ENCODE assay signal across 10 cellular contexts in genomic region chr2:74577448-74577847, GRCh38. TPM values are rescaled to one million over a fixed set of nuclear protein-coding genes. Genes with fewer than 3 reads are reported as not detected.
DNase-seq lines count a peak whose midpoint lies in the region; ATAC-seq, FAIRE-seq and TF ChIP-seq lines count a peak whose summit lies in the region.
"Had no signal": no experiment of that assay in that cellular context is flagged by ENCODE, and none has a peak within 500 bp of the region (broad histone marks: within the 10 kb centered on the region; RNA-seq: fewer than 3 reads in every experiment).

No MANE protein-coding gene starts in this region.

- H3K9me3 ChIP-seq in CD4-positive, alpha-beta memory T cell (ENCODE audit: control insufficient read depth in 1 of 2, low read length in 2 of 2), result no peaks in the 10 kb centered on the region

- POLR2A ChIA-PET in CD4-positive, alpha-beta memory T cell (lab: Charles Lee; ENCODE audit: partially characterized antibody), result no interaction called here

- H3K4me3 Mint-ChIP-seq in HFFc6, result 0 out of 2 replicates have a peak overlapping the region, but pooled peaks have one; percentile 8
- no peak overlapping the region for H3K4me3 Mint-ChIP-seq in T-helper 1 cell treated with Interleukin-12 subunit alpha and Interleukin-12 subunit beta and Interleukin-4 antibody, amounts not matched to agents 30 μg/mL and 1 μg/mL, for 36 hours
- H3K4me3 Mint-ChIP-seq in memory B cell, result no peak overlapping the region
- no peak overlapping the region for H3K4me3 Mint-ChIP-seq in CD4-positive, alpha-beta memory T cell

- no peak overlapping the region for H3K27ac ChIP-seq in CD4-positive, alpha-beta memory T cell (ENCODE audit: low read depth, low read length)

- FAIRE-seq in GM12891 (lab: Jason Lieb, UNC), result peak; percentile 47
- FAIRE-seq: kidney had no signal

- no peaks in the 10 kb centered on the region for H3K9me3 Mint-ChIP-seq in HFFc6
- no peaks in the 10 kb centered on the region for H3K9me3 Mint-ChIP-seq in T-helper 1 cell treated with Interleukin-12 subunit alpha and Interleukin-12 subunit beta and Interleukin-4 antibody, amounts not matched to agents 30 μg/mL and 1 μg/mL, for 36 hours
- H3K9me3 Mint-ChIP-seq in memory B cell, result peaks cover 2% of the 10 kb centered on the region
- H3K9me3 Mint-ChIP-seq in CD4-positive, alpha-beta memory T cell, result peaks cover 0 to 4% (median 0%) of the 10 kb centered on the region in 8 donors

- TF ChIP-seq POLR2A in GM12891 (IDR thresholded peaks at IDR 0.05; ENCODE audit: low read depth, low read length), result no peak

- H3K36me3 Mint-ChIP-seq in HFFc6 (ENCODE audit: low read depth), result no peaks in the 10 kb centered on the region
- H3K36me3 Mint-ChIP-seq in T-helper 1 cell treated with Interleukin-12 subunit alpha and Interleukin-12 subunit beta and Interleukin-4 antibody, amounts not matched to agents 30 μg/mL and 1 μg/mL, for 36 hours (ENCODE audit: low read depth), result peaks cover 6% of the 10 kb centered on the region
- H3K36me3 Mint-ChIP-seq in memory B cell, result no peaks in the 10 kb centered on the region
- no peaks in the 10 kb centered on the region for H3K36me3 Mint-ChIP-seq in CD4-positive, alpha-beta memory T cell

- H3K4me1 ChIP-seq in CD4-positive, alpha-beta memory T cell (ENCODE audit: insufficient read depth, low read length), result peaks cover 15% of the 10 kb centered on the region

- H3K27me3 ChIP-seq in CD4-positive, alpha-beta memory T cell (ENCODE audit: insufficient read depth, low read length), result no peaks in the 10 kb centered on the region

- no peak for TF ChIP-seq CTCF in HFFc6 (IDR thresholded peaks at IDR 0.05)

- no peaks in the 10 kb centered on the region for H3K36me3 ChIP-seq in CD4-positive, alpha-beta memory T cell (ENCODE audit: insufficient read depth, low read length)

- CTCF ChIA-PET in CD4-positive, alpha-beta memory T cell (lab: Charles Lee; ENCODE audit: partially characterized antibody), result interaction anchor here (1.3 to 4.0 kb wide), 3 partner anchors 8 to 95 kb away, joined by 5 to 26 read pairs (median 5); partner anchors contain the start of genes CCDC142 and TTC31

- H3K4me3 ChIP-seq in CD4-positive, alpha-beta memory T cell (ENCODE audit: low read length in 2 of 2), result no peak overlapping the region

- no peak for DNase-seq in GM12891 (ENCODE audit: insufficient read length, low spot score)
- no peak for DNase-seq in HFFc6
- no peak for DNase-seq in memory B cell (ENCODE audit: low spot score in 2 of 2)
- no peak for DNase-seq in CD4-positive, alpha-beta memory T cell
- no peak for DNase-seq in NCI-H187 treated with DMSO at 0.1 percent for 48 hours (lab: John Stamatoyannopoulos, UW)
- DNase-seq in superior temporal gyrus (ENCODE audit: extremely low spot score), result no peak
- DNase-seq: kidney, NCI-H1930 had no signal

- ATAC-seq in memory B cell (ENCODE audit: low read depth) (peak; percentile 22), HG02571 (IDR thresholded peaks at IDR 0.05; ENCODE audit: unreplicated experiment) (no peak)

- peak overlapping the region; percentile 94 for H3K27ac Mint-ChIP-seq in HFFc6
- peak overlapping the region; percentile 46 for H3K27ac Mint-ChIP-seq in T-helper 1 cell treated with Interleukin-12 subunit alpha and Interleukin-12 subunit beta and Interleukin-4 antibody, amounts not matched to agents 30 μg/mL and 1 μg/mL, for 36 hours
- H3K27ac Mint-ChIP-seq in memory B cell, result no peak overlapping the region
- H3K27ac Mint-ChIP-seq in CD4-positive, alpha-beta memory T cell, result no peak overlapping the region

- H3K27me3 Mint-ChIP-seq in HFFc6 (ENCODE audit: insufficient read depth) (no peaks in the 10 kb centered on the region), memory B cell (peaks cover 3% of the 10 kb centered on the region)
- no peaks in the 10 kb centered on the region for H3K27me3 Mint-ChIP-seq in T-helper 1 cell treated with Interleukin-12 subunit alpha and Interleukin-12 subunit beta and Interleukin-4 antibody, amounts not matched to agents 30 μg/mL and 1 μg/mL, for 36 hours (ENCODE audit: low read depth)
- H3K27me3 Mint-ChIP-seq in CD4-positive, alpha-beta memory T cell, result peaks cover 3 to 17% of the 10 kb centered on the region in 2 donors

- peaks cover 64% of the 10 kb centered on the region for H3K4me1 Mint-ChIP-seq in HFFc6 (ENCODE audit: low read depth)
- peaks cover 39% of the 10 kb centered on the region for H3K4me1 Mint-ChIP-seq in T-helper 1 cell treated with Interleukin-12 subunit alpha and Interleukin-12 subunit beta and Interleukin-4 antibody, amounts not matched to agents 30 μg/mL and 1 μg/mL, for 36 hours (ENCODE audit: low read depth)
- peaks cover 25% of the 10 kb centered on the region for H3K4me1 Mint-ChIP-seq in memory B cell
- peaks cover 13 to 17% (median 14%) of the 10 kb centered on the region in 4 donors for H3K4me1 Mint-ChIP-seq in CD4-positive, alpha-beta memory T cell

- intact Hi-C loops in CD4-positive, alpha-beta memory T cell (cut with micrococcal nuclease), result no loop called here

TF ChIP-seq in GM12891, 5 proteins besides CTCF, POLR2A, EP300 and RAD21:
- TF ChIP-seq SPI1 (IDR thresholded peaks at IDR 0.05; ENCODE audit: low read depth, low read length) (peak; percentile 60), TAF1 (IDR thresholded peaks at IDR 0.05; ENCODE audit: low read depth, low read length) (no peak)

RNA-seq across cellular contexts. Expression of gene DOK1, which starts 22.9 kb away (rescaled TPM):
- polyA plus RNA-seq in GM12891 (2012; ENCODE audit: low read depth, missing spikeins), result 27.6 TPM
- 10 to 100 TPM; 17.3 to 38.4 (median 31.5) TPM for total RNA-seq in HFFc6 (2021; fragmentation: NEBNext Ultra II Directional; extraction: Animal tissue kit (Norgen Biotek cat#: 25700))
- 10 to 100 TPM; 34.8 to 35.7 TPM for total RNA-seq in CD4-positive, alpha-beta memory T cell
- 10 to 100 TPM; 14.2 to 26.8 TPM for polyA plus RNA-seq in CD4-positive, alpha-beta memory T cell

RNA-seq across cellular contexts. Expression of gene LOXL3, which starts 23.7 kb away (rescaled TPM):
- polyA plus RNA-seq in GM12891 (2012; ENCODE audit: low read depth, missing spikeins), result 3.3 TPM
- total RNA-seq in HFFc6 (2021; fragmentation: NEBNext Ultra II Directional; extraction: Animal tissue kit (Norgen Biotek cat#: 25700)), result 10 to 100 TPM; 59.4 to 76.5 (median 64.1) TPM
- under 1 TPM; 0.25 to 0.32 TPM for total RNA-seq in CD4-positive, alpha-beta memory T cell
- not detected for polyA plus RNA-seq in CD4-positive, alpha-beta memory T cell

RNA-seq across cellular contexts. Expression of gene HTRA2, which starts 47.7 kb away (rescaled TPM):
- 58.5 TPM for polyA plus RNA-seq in GM12891 (2012; ENCODE audit: low read depth, missing spikeins)
- 10 to 100 TPM; 29.7 to 43.3 (median 33.6) TPM for total RNA-seq in HFFc6 (2021; fragmentation: NEBNext Ultra II Directional; extraction: Animal tissue kit (Norgen Biotek cat#: 25700))
- 10 to 100 TPM; 39.8 to 41.1 TPM for total RNA-seq in CD4-positive, alpha-beta memory T cell
- polyA plus RNA-seq in CD4-positive, alpha-beta memory T cell, result 10 to 100 TPM; 22.0 to 25.7 TPM

RNA-seq across cellular contexts. Expression of gene AUP1, which starts 47.9 kb away (rescaled TPM):
- polyA plus RNA-seq in GM12891 (2012; ENCODE audit: low read depth, missing spikeins), result 96.8 TPM
- 100 to 1,000 TPM in 2 of 6 experiments, 10 to 100 TPM in 4; 81.0 to 119 (median 94.6) TPM for total RNA-seq in HFFc6 (2021; fragmentation: NEBNext Ultra II Directional; extraction: Animal tissue kit (Norgen Biotek cat#: 25700))
- 100 to 1,000 TPM; 153 to 158 TPM for total RNA-seq in CD4-positive, alpha-beta memory T cell
- polyA plus RNA-seq in CD4-positive, alpha-beta memory T cell, result 100 to 1,000 TPM in 1 of 2 donors, 10 to 100 TPM in 1; 91.3 to 123 TPM

RNA-seq across cellular contexts. Expression of gene DQX1, which starts 51.4 kb away (rescaled TPM):
- 1.2 TPM for polyA plus RNA-seq in GM12891 (2012; ENCODE audit: low read depth, missing spikeins)
- under 1 TPM in 2 of 6 experiments, not detected in 4; 0.14 to 0.40 TPM for total RNA-seq in HFFc6 (2021; fragmentation: NEBNext Ultra II Directional; extraction: Animal tissue kit (Norgen Biotek cat#: 25700))
- total RNA-seq in CD4-positive, alpha-beta memory T cell, result under 1 TPM; 0.35 to 0.44 TPM
- polyA plus RNA-seq in CD4-positive, alpha-beta memory T cell, result not detected
- total RNA-seq: kidney had no signal

Comparison
In these comparisons a context has a peak if more than half of its experiments do, and no peak if none do; other contexts are left out.
1. H3K27ac Mint-ChIP-seq: peak in HFFc6 (single experiment) and T-helper 1 cell treated with Interleukin-12 subunit alpha and Interleukin-12 subunit beta and Interleukin-4 antibody, amounts not matched to agents 30 μg/mL and 1 μg/mL, for 36 hours (single experiment); none in memory B cell (single experiment) and CD4-positive, alpha-beta memory T cell (0 of 7).
2. RNA of gene LOXL3, which starts 23.7 kb away (total RNA-seq): 59.4 to 76.5 TPM in HFFc6; 0.25 to 0.32 TPM in CD4-positive, alpha-beta memory T cell; every median in the first group is over 10 times any median in the second.